Comparison of ENCODE assay signal across 18 cellular contexts in the genomic region with DNA sequence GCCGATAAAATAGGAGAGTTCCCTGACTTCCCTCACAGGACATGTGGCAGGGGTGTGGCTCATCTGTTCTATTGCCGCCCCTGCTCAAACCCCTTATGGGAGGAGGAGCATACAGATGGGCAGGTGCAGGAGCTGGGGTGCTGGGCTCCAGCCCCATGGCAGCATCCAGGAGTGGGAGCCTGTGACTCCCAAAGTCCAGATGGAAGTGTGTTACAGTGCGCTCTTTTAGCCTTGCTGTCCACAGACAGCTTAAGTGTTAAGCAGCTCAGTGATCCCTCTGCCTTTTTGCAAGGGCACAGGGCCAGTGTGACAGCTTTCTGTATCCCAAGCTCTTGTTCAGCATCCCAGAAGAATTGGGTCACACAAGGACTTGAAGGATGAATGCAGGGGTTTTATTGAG.
"Had no signal": no experiment of that assay in that cellular context is flagged by ENCODE, and none has a peak within 500 bp of the region (broad histone marks: within the 10 kb centered on the region; RNA-seq: fewer than 3 reads in every experiment).

No MANE protein-coding gene starts in this region.

- H3K4me1 ChIP-seq: right atrium auricular region had no signal

- H3K36me3 Mint-ChIP-seq: naive B cell had no signal

- H3K27ac Mint-ChIP-seq: endodermal cell had no signal

- H3K36me3 ChIP-seq: left ventricle myocardium inferior, right atrium auricular region had no signal

- H3K4me3 Mint-ChIP-seq: endodermal cell, naive B cell had no signal

- H3K27me3 Mint-ChIP-seq: naive B cell had no signal

- H3K27me3 ChIP-seq: hepatocyte, right atrium auricular region had no signal

- H3K9me3 ChIP-seq: left ventricle myocardium inferior, right atrium auricular region had no signal

- H3K9me3 Mint-ChIP-seq: endodermal cell had no signal

- H3K4me3 ChIP-seq: coronary artery, hepatocyte, left ventricle myocardium inferior, lung, right atrium auricular region had no signal

- DNase-seq: effector CD4-positive, alpha-beta T cell; endodermal cell; erythroblast; foreskin melanocyte; head of caudate nucleus; kidney; left cardiac atrium; left ventricle myocardium inferior; mesenchymal stem cell; naive B cell; small intestine; stimulated activated CD4-positive, alpha-beta T cell treated with anti-CD3 and anti-CD28 coated beads, Interleukin-12 subunit alpha, Interleukin-12 subunit beta, amount 100 ng/mL, for 4 hours; stimulated activated naive CD4-positive, alpha-beta T cell treated with Interleukin-2 at 50 U/mL for 16 hours; trophoblast cell had no signal
